27 cellular contexts compared by ENCODE assay signal in genomic region chr3:192608756-192609155, GRCh38.
"Had no signal": no experiment of that assay in that cellular context is flagged by ENCODE, and none has a peak within 500 bp of the region (broad histone marks: within the 10 kb centered on the region; RNA-seq: fewer than 3 reads in every experiment).

No MANE protein-coding gene starts in this region.

- H3K36me3 ChIP-seq: ascending aorta had no signal

- DNase-seq: activated B cell treated with CpG ODN at 0.5 μM for 24 hours; activated CD4-positive, alpha-beta T cell treated with anti-CD3 and anti-CD28 coated beads for 1 hour; activated CD4-positive, alpha-beta T cell treated with anti-CD3 and anti-CD28 coated beads, Interleukin-2, amount 10 ng/mL, durations not matched to agents 24 days and 14 days; activated CD4-positive, alpha-beta T cell treated with anti-CD3 and anti-CD28 coated beads, Interleukin-2, amount 50 U/mL, for 48 hours; activated CD8-positive, alpha-beta memory T cell treated with anti-CD3 and anti-CD28 coated beads, Interleukin-2, amount 10 ng/mL, durations not matched to agents 7 days and 5 days; activated effector memory CD4-positive, alpha-beta T cell treated with Interleukin-2 at 50 U/mL for 16 hours; activated naive CD4-positive, alpha-beta T cell; activated T-cell treated with anti-CD3 and anti-CD28 coated beads, Interleukin-2, amount 50 U/mL, for 24 hours; body of pancreas; KG1; NCI-H1048; NCI-H146; NCI-H187 treated with DMSO at 0.1 percent for 48 hours; NCI-H2171; NCI-H2227 treated with DMSO at 0.1 percent for 48 hours; NCI-H446 treated with DMSO at 0.1 percent for 48 hours; NCI-H524 treated with DMSO at 0.1 percent for 48 hours; NCI-H774; NK-92 treated with Interleukin-12 subunit alpha and Interleukin-12 subunit beta, amount 100 ng/mL, for 24 hours; OCI-M1; SHP77 treated with DMSO at 0.1 percent for 48 hours; T-helper 17 cell; T-helper 9 cell had no signal

- H3K27ac ChIP-seq: ascending aorta, body of pancreas, RWPE1 had no signal

- FAIRE-seq: bronchial epithelial cell had no signal

- H3K4me1 ChIP-seq: ascending aorta, body of pancreas had no signal

- ATAC-seq: activated CD8-positive, alpha-beta memory T cell treated with anti-CD3 and anti-CD28 coated beads, Interleukin-2, amount 10 ng/mL, durations not matched to agents 7 days and 5 days; body of pancreas; Panc1; T-helper 17 cell had no signal

- H3K27me3 ChIP-seq: ascending aorta, body of pancreas had no signal

- H3K9me3 ChIP-seq: ascending aorta, body of pancreas had no signal

- H3K4me3 ChIP-seq: ascending aorta, body of pancreas had no signal
